9 cellular contexts compared by ENCODE assay signal in genomic region chr19:47351545-47351944, GRCh38. TPM values are rescaled to one million over a fixed set of nuclear protein-coding genes. Genes with fewer than 3 reads are reported as not detected.
A peak's percentile ranks its signal among the peaks of the same experiment; 100 is the strongest.
DNase-seq lines count a peak whose midpoint lies in the region; ATAC-seq and TF ChIP-seq lines count a peak whose summit lies in the region.
"Had no signal": no experiment of that assay in that cellular context is flagged by ENCODE, and none has a peak within 500 bp of the region (broad histone marks: within the 10 kb centered on the region; RNA-seq: fewer than 3 reads in every experiment).

No MANE protein-coding gene starts in this region.

- no peaks in the 10 kb centered on the region for H3K9me3 Mint-ChIP-seq in CD8-positive, alpha-beta T cell
- no peaks in the 10 kb centered on the region for H3K9me3 Mint-ChIP-seq in activated T-helper 2 cell treated with anti-CD3 and anti-CD28 coated beads, Interferon-gamma antibody, Interleukin-2, Interleukin-4, amounts not matched to agents 10 μg/mL and 5 μg/mL and 100 μg/mL, durations not matched to agents 14 hours and 24 hours and 36 hours

- H3K9me3 ChIP-seq in CD8-positive, alpha-beta T cell (ENCODE audit: low read length) = no peaks in the 10 kb centered on the region
- H3K9me3 ChIP-seq: tibial nerve had no signal

- peaks cover 46% of the 10 kb centered on the region for H3K36me3 Mint-ChIP-seq in CD8-positive, alpha-beta T cell
- peaks cover 57% of the 10 kb centered on the region for H3K36me3 Mint-ChIP-seq in activated T-helper 2 cell treated with anti-CD3 and anti-CD28 coated beads, Interferon-gamma antibody, Interleukin-2, Interleukin-4, amounts not matched to agents 10 μg/mL and 5 μg/mL and 100 μg/mL, durations not matched to agents 14 hours and 24 hours and 36 hours (ENCODE audit: low read depth)

- POLR2A ChIA-PET in CD8-positive, alpha-beta T cell (lab: Charles Lee) = no interaction called here

- peaks cover 50% of the 10 kb centered on the region for H3K4me1 Mint-ChIP-seq in CD8-positive, alpha-beta T cell (ENCODE audit: low read depth)
- H3K4me1 Mint-ChIP-seq in activated T-helper 2 cell treated with anti-CD3 and anti-CD28 coated beads, Interferon-gamma antibody, Interleukin-2, Interleukin-4, amounts not matched to agents 10 μg/mL and 5 μg/mL and 100 μg/mL, durations not matched to agents 14 hours and 24 hours and 36 hours (ENCODE audit: low read depth) = peaks cover 21% of the 10 kb centered on the region

- CTCF ChIA-PET in CD8-positive, alpha-beta T cell (lab: Charles Lee) = interaction anchor here (4.1 kb wide), 1 partner anchor 40 kb away, joined by 24 read pairs; no protein-coding TSS in a partner anchor

- H3K4me3 ChIP-seq in CD8-positive, alpha-beta T cell (ENCODE audit: low read depth, low read length) = no peak overlapping the region
- H3K4me3 ChIP-seq: tibial nerve had no signal

- H3K27ac Mint-ChIP-seq in CD8-positive, alpha-beta T cell = peak overlapping the region; percentile 64
- H3K27ac Mint-ChIP-seq in activated T-helper 2 cell treated with anti-CD3 and anti-CD28 coated beads, Interferon-gamma antibody, Interleukin-2, Interleukin-4, amounts not matched to agents 10 μg/mL and 5 μg/mL and 100 μg/mL, durations not matched to agents 14 hours and 24 hours and 36 hours = no peak overlapping the region

- H3K27me3 ChIP-seq in CD8-positive, alpha-beta T cell (ENCODE audit: insufficient read depth, low read length) = no peaks in the 10 kb centered on the region
- H3K27me3 ChIP-seq: tibial nerve had no signal

- H3K36me3 ChIP-seq in CD8-positive, alpha-beta T cell (ENCODE audit: insufficient read depth, low read length) = peaks cover 22% of the 10 kb centered on the region

- no peak overlapping the region for H3K27ac ChIP-seq in CD8-positive, alpha-beta T cell (ENCODE audit: low read depth, low read length)
- H3K27ac ChIP-seq: tibial nerve had no signal

- no peak for ATAC-seq in CD8-positive, alpha-beta T cell
- no peak for ATAC-seq in HG02588 (IDR thresholded peaks at IDR 0.05; ENCODE audit: unreplicated experiment)
- no peak for ATAC-seq in HG03175 (IDR thresholded peaks at IDR 0.05; ENCODE audit: unreplicated experiment)
- no peak for ATAC-seq in GM18907 (IDR thresholded peaks at IDR 0.05; ENCODE audit: unreplicated experiment)

- peaks cover 29% of the 10 kb centered on the region for H3K4me1 ChIP-seq in CD8-positive, alpha-beta T cell (ENCODE audit: insufficient read depth, low read length)

- no peak for DNase-seq in CD8-positive, alpha-beta T cell
- DNase-seq in HT-29 (ENCODE audit: low spot score) (peak; percentile 60), iris pigment epithelial cell (ENCODE audit: low read depth) (peak; percentile 71), DMS153 treated with DMSO at 0.1 percent for 48 hours (lab: John Stamatoyannopoulos, UW; ENCODE audit: unreplicated experiment) (no peak)
- no peak for DNase-seq in activated T-helper 2 cell treated with anti-CD3 and anti-CD28 coated beads, Interferon-gamma antibody, Interleukin-2, Interleukin-4, amounts not matched to agents 10 μg/mL and 5 μg/mL and 100 μg/mL, durations not matched to agents 14 hours and 24 hours and 36 hours (ENCODE audit: low spot score)

- peak overlapping the region; percentile 42 for H3K4me3 Mint-ChIP-seq in CD8-positive, alpha-beta T cell
- peak overlapping the region; percentile 11 for H3K4me3 Mint-ChIP-seq in activated T-helper 2 cell treated with anti-CD3 and anti-CD28 coated beads, Interferon-gamma antibody, Interleukin-2, Interleukin-4, amounts not matched to agents 10 μg/mL and 5 μg/mL and 100 μg/mL, durations not matched to agents 14 hours and 24 hours and 36 hours (ENCODE audit: low read depth)

- intact Hi-C loops in CD8-positive, alpha-beta T cell (cut with DNase I, micrococcal nuclease) = no loop called here
- intact Hi-C loops in activated T-helper 2 cell treated with anti-CD3 and anti-CD28 coated beads, Interferon-gamma antibody, Interleukin-2, Interleukin-4, amounts not matched to agents 10 μg/mL and 5 μg/mL and 100 μg/mL, durations not matched to agents 14 hours and 24 hours and 36 hours (cut with micrococcal nuclease) = no loop called here

- TF ChIP-seq CTCF in CD8-positive, alpha-beta T cell (IDR thresholded peaks at IDR 0.05) = no peak

- H3K27me3 Mint-ChIP-seq in CD8-positive, alpha-beta T cell (ENCODE audit: low read depth) = no peaks in the 10 kb centered on the region
- no peaks in the 10 kb centered on the region for H3K27me3 Mint-ChIP-seq in activated T-helper 2 cell treated with anti-CD3 and anti-CD28 coated beads, Interferon-gamma antibody, Interleukin-2, Interleukin-4, amounts not matched to agents 10 μg/mL and 5 μg/mL and 100 μg/mL, durations not matched to agents 14 hours and 24 hours and 36 hours (ENCODE audit: low read depth)

RNA-seq across cellular contexts. Expression of gene DHX34, which starts 2.4 kb away (rescaled TPM):
- 1 to 10 TPM; 7.7 to 8.1 TPM for total RNA-seq in CD8-positive, alpha-beta T cell
- total RNA-seq in HT-29 (2014; rRNA removed; shearing (Covaris generic)) = 85.4 and 88.4 TPM in 2 replicates
- 23.2 TPM in 2 replicates for total RNA-seq in activated T-helper 2 cell treated with anti-CD3 and anti-CD28 coated beads, Interferon-gamma antibody, Interleukin-2, Interleukin-4, amounts not matched to agents 10 μg/mL and 5 μg/mL and 100 μg/mL, durations not matched to agents 14 hours and 24 hours and 36 hours

RNA-seq across cellular contexts. Expression of gene C5AR2, which starts 19.6 kb away (rescaled TPM):
- not detected for total RNA-seq in CD8-positive, alpha-beta T cell
- total RNA-seq in HT-29 (2014; rRNA removed; shearing (Covaris generic)) = not detected in 2 replicates
- total RNA-seq in activated T-helper 2 cell treated with anti-CD3 and anti-CD28 coated beads, Interferon-gamma antibody, Interleukin-2, Interleukin-4, amounts not matched to agents 10 μg/mL and 5 μg/mL and 100 μg/mL, durations not matched to agents 14 hours and 24 hours and 36 hours = not detected in 2 replicates

RNA-seq across cellular contexts. Expression of gene C5AR1, which starts 41.9 kb away (rescaled TPM):
- 1 to 10 TPM; 1.4 to 2.9 TPM for total RNA-seq in CD8-positive, alpha-beta T cell
- total RNA-seq in HT-29 (2014; rRNA removed; shearing (Covaris generic)) = 0.13 and 0.28 TPM in 2 replicates
- 1.1 and 1.2 TPM in 2 replicates for total RNA-seq in activated T-helper 2 cell treated with anti-CD3 and anti-CD28 coated beads, Interferon-gamma antibody, Interleukin-2, Interleukin-4, amounts not matched to agents 10 μg/mL and 5 μg/mL and 100 μg/mL, durations not matched to agents 14 hours and 24 hours and 36 hours

Comparison
In these comparisons a context has a peak if more than half of its experiments do, and no peak if none do; other contexts are left out.
1. DNase-seq: peak in HT-29 (single experiment) and iris pigment epithelial cell (single experiment); none in CD8-positive, alpha-beta T cell (0 of 7), activated T-helper 2 cell treated with anti-CD3 and anti-CD28 coated beads, Interferon-gamma antibody, Interleukin-2, Interleukin-4, amounts not matched to agents 10 μg/mL and 5 μg/mL and 100 μg/mL, durations not matched to agents 14 hours and 24 hours and 36 hours (single experiment) and DMS153 treated with DMSO at 0.1 percent for 48 hours (single experiment).